Comparison of ENCODE assay signal across 8 cellular contexts in genomic region chr19:2900296-2901252, GRCh38. TPM values are rescaled to one million over a fixed set of nuclear protein-coding genes. Genes with fewer than 3 reads are reported as not detected.
DNase-seq lines count a peak whose midpoint lies in the region; ATAC-seq and TF ChIP-seq lines count a peak whose summit lies in the region.

ZNF57 (plus strand) TSS chr19:2900928; CDS start chr19:2901046, 118 bp downstream.

- no peaks in the 10 kb centered on the region for H4K20me1 ChIP-seq in HCT116 (ENCODE audit: insufficient read depth)

- no TSS peak for BruUV-seq in HCT116 (replicated peaks; lab: Mats Ljungman, UMichigan)

- peak; percentile 96 for ATAC-seq in HCT116
- peak; percentile 98 for ATAC-seq in activated naive CD4-positive, alpha-beta T cell treated with anti-CD3 and anti-CD28 coated beads, Interleukin-2, amount 50 U/mL, for 72 hours

- H2AFZ ChIP-seq in HCT116 (ENCODE audit: low read depth, low read length, poor library complexity, severe bottlenecking): no peak within 1 kb of the TSS

- peaks cover 0 to 18% of the 10 kb centered on the region in 2 donors for H3K36me3 Mint-ChIP-seq in activated naive CD4-positive, alpha-beta T cell treated with anti-CD3 and anti-CD28 coated beads, Interleukin-2, amount 50 U/mL, for 72 hours

- DNase-seq in GDM1 (lab: John Stamatoyannopoulos, UW) (peak; percentile 99), HCT116 (ENCODE audit: low read depth, low spot score) (peak; percentile 98), MV-4-11 (lab: John Stamatoyannopoulos, UW) (peak; percentile 100), SK-N-MC (ENCODE audit: low read depth, low spot score) (peak; percentile 94), globus pallidus (ENCODE audit: low spot score) (peak; percentile 100), non-pigmented ciliary epithelial cell (ENCODE audit: low read depth) (peak; percentile 94), superior temporal gyrus (ENCODE audit: extremely low spot score) (peak; percentile 99)
- peak; percentile 97 for DNase-seq in activated naive CD4-positive, alpha-beta T cell treated with anti-CD3 and anti-CD28 coated beads, Interleukin-2, amount 50 U/mL, for 72 hours (ENCODE audit: low spot score in 2 of 2)

- H3K27ac ChIP-seq in HCT116 (ENCODE audit: low read depth, low read length) (peak within 1 kb of the TSS; percentile 68), SK-N-MC (no peak within 1 kb of the TSS)

- H3K4me1 ChIP-seq in HCT116 (ENCODE audit: control insufficient read depth in 1 of 2, insufficient read depth in 2 of 2, low read length in 2 of 2): peaks cover 4 to 12% of the 10 kb centered on the region in 2 experiments; a peak in 3 of 4 replicates

- RAD21 ChIA-PET in HCT116 (lab: Charles Lee; ENCODE audit: low non-redundant PET in 1 of 2, low total read pairs in 2 of 2, uncharacterized antibody in 2 of 2, unreplicated experiment in 2 of 2): interaction anchor here in 1 of 2 experiments (1.2 kb wide), 1 partner anchor 264 kb away, joined by 5 read pairs; no protein-coding TSS in a partner anchor

- H3K79me2 ChIP-seq in HCT116 (ENCODE audit: insufficient read depth, low read length): peaks cover 42% of the 10 kb centered on the region

- CTCF ChIA-PET in HCT116 (lab: Charles Lee): interaction anchor here (0.8 to 1.5 kb wide), 5 partner anchors 13 to 252 kb away, joined by 3 to 15 read pairs (median 3); no protein-coding TSS in a partner anchor

- TF ChIP-seq RAD21 in HCT116 (IDR thresholded peaks at IDR 0.05; ENCODE audit: low read depth): no peak

- 0 out of 4 replicates have a peak, but pooled peaks cover 0 to 2% of the 10 kb centered on the region in 2 experiments for H3K36me3 ChIP-seq in HCT116 (ENCODE audit: control insufficient read depth in 1 of 2, insufficient read depth in 2 of 2, low read length in 2 of 2)
- no peaks in the 10 kb centered on the region for H3K36me3 ChIP-seq in SK-N-MC (ENCODE audit: insufficient read depth, low read length)

- intact Hi-C loops in HCT116 (cut with micrococcal nuclease): loop anchor here (5.0 kb wide), 1 partner anchor 42 kb away; the partner anchor contains the start of gene ZNF77

- peak within 1 kb of the TSS; percentile 72 to 82 for H3K4me3 ChIP-seq in HCT116 (replicated peaks in 1 of 2; ENCODE audit: low read depth in 1 of 2, low read length in 2 of 2)
- peak within 1 kb of the TSS; percentile 84 for H3K4me3 ChIP-seq in SK-N-MC

- no peaks in the 10 kb centered on the region for H3K9me2 ChIP-seq in HCT116 (ENCODE audit: insufficient read depth)

- POLR2A ChIA-PET in HCT116 (lab: Charles Lee): interaction anchor here (0.6 to 1.7 kb wide), 7 partner anchors 8 to 49 kb away, joined by 3 to 6 read pairs (median 3); no protein-coding TSS in a partner anchor

- H3K9ac ChIP-seq in HCT116 (ENCODE audit: low read length) (peak within 1 kb of the TSS; percentile 86), SK-N-MC (ENCODE audit: insufficient read length) (peak within 1 kb of the TSS; percentile 62)

- H3K9me3 Mint-ChIP-seq in activated naive CD4-positive, alpha-beta T cell treated with anti-CD3 and anti-CD28 coated beads, Interleukin-2, amount 50 U/mL, for 72 hours: peaks cover 3 to 10% of the 10 kb centered on the region in 2 donors

- no peak for TF ChIP-seq CTCF in HCT116 (IDR thresholded peaks at IDR 0.05 in 2 of 3, conservative IDR thresholded peaks at IDR 0.05 in 1 of 3; ENCODE audit: borderline replicate concordance in 1 of 3, insufficient read depth in 1 of 3, low read depth in 2 of 3, low read length in 2 of 3)

- peak within 1 kb of the TSS; percentile 91 to 95 for H3K27ac Mint-ChIP-seq in activated naive CD4-positive, alpha-beta T cell treated with anti-CD3 and anti-CD28 coated beads, Interleukin-2, amount 50 U/mL, for 72 hours

- H3K4me2 ChIP-seq in HCT116 (ENCODE audit: low read length): peak within 1 kb of the TSS; percentile 98

- peak; percentile 25 for TF ChIP-seq POLR2A in HCT116 (IDR thresholded peaks at IDR 0.05; ENCODE audit: borderline replicate concordance, extremely low read depth, insufficient read depth, insufficient read length)

- H3K9me3 ChIP-seq in HCT116 (ENCODE audit: control insufficient read depth in 1 of 2, insufficient read depth in 1 of 2, low read depth in 1 of 2, low read length in 2 of 2) (peaks cover 0 to 4% of the 10 kb centered on the region in 2 experiments; a peak in 2 of 4 replicates), SK-N-MC (ENCODE audit: low read depth, low read length) (0 out of 2 replicates have a peak, but pooled peaks cover 7% of the 10 kb centered on the region)

- no peaks in the 10 kb centered on the region for H3K27me3 ChIP-seq in HCT116 (ENCODE audit: insufficient read depth, low read length)

TF ChIP-seq in HCT116, 20 proteins besides CTCF, POLR2A, EP300 and RAD21:
- TF ChIP-seq SIN3A (IDR thresholded peaks at IDR 0.05; ENCODE audit: low read depth) (peak; percentile 40; the same call in 1 of the 2 replicates), EGR1 (IDR thresholded peaks at IDR 0.05; ENCODE audit: low read depth) (0 out of 2 replicates have a peak, but pooled peaks have one; percentile 28), EZH2phosphoT487 (IDR thresholded peaks at IDR 0.05; ENCODE audit: borderline replicate concordance) (no peak), MAX (IDR thresholded peaks at IDR 0.05) (peak; percentile 83), CEBPB (IDR thresholded peaks at IDR 0.05; ENCODE audit: low read depth) (no peak), POLR2AphosphoS5 (IDR thresholded peaks at IDR 0.05; ENCODE audit: low read depth, low read length) (peak; percentile 60; the same call in 1 of the 2 replicates), SP1 (IDR thresholded peaks at IDR 0.05; ENCODE audit: low read depth) (peak; percentile 91)

RNA-seq across cellular contexts. Expression of gene ZNF57, which starts in this region (rescaled TPM):
- total RNA-seq in HCT116 (2021; ENCODE audit: unreplicated experiment): 8.3 TPM
- 4.2 and 6.4 TPM in 2 replicates for polyA plus RNA-seq in HCT116 (2012)
- total RNA-seq in activated naive CD4-positive, alpha-beta T cell treated with anti-CD3 and anti-CD28 coated beads, Interleukin-2, amount 50 U/mL, for 72 hours: 1 to 10 TPM; 3.9 to 5.2 TPM
